Comparison of ENCODE assay signal across 18 cellular contexts in genomic region chr15:72534522-72534921, GRCh38.
DNase-seq lines count a peak whose midpoint lies in the region; ATAC-seq, FAIRE-seq and TF ChIP-seq lines count a peak whose summit lies in the region.
"Had no signal": no experiment of that assay in that cellular context is flagged by ENCODE, and none has a peak within 500 bp of the region (broad histone marks: within the 10 kb centered on the region; RNA-seq: fewer than 3 reads in every experiment).

No MANE protein-coding gene starts in this region.

- H3K27me3 Mint-ChIP-seq in activated T-cell treated with anti-CD3 and anti-CD28 coated beads, Interleukin-2, amount 50 U/mL, for 72 hours (ENCODE audit: low read depth), result no peaks in the 10 kb centered on the region
- no peaks in the 10 kb centered on the region for H3K27me3 Mint-ChIP-seq in activated T-cell treated with anti-CD3 and anti-CD28 coated beads, Interleukin-2, amount 50 U/mL, for 24 hours
- H3K27me3 Mint-ChIP-seq in activated CD8-positive, alpha-beta T cell treated with anti-CD3 and anti-CD28 coated beads, Interleukin-2, amount 10 ng/mL, durations not matched to agents 7 days and 5 days (ENCODE audit: low read depth), result no peaks in the 10 kb centered on the region
- H3K27me3 Mint-ChIP-seq in naive thymus-derived CD8-positive, alpha-beta T cell, result no peaks in the 10 kb centered on the region

- no peak for FAIRE-seq in D721Med (lab: Jason Lieb, UNC)
- FAIRE-seq: keratinocyte had no signal

- peaks cover 0 to 5% of the 10 kb centered on the region in 2 donors for H3K9me3 Mint-ChIP-seq in activated T-cell treated with anti-CD3 and anti-CD28 coated beads, Interleukin-2, amount 50 U/mL, for 72 hours
- no peaks in the 10 kb centered on the region for H3K9me3 Mint-ChIP-seq in activated T-cell treated with anti-CD3 and anti-CD28 coated beads, Interleukin-2, amount 50 U/mL, for 24 hours
- peaks cover 4% of the 10 kb centered on the region for H3K9me3 Mint-ChIP-seq in activated CD8-positive, alpha-beta T cell treated with anti-CD3 and anti-CD28 coated beads, Interleukin-2, amount 10 ng/mL, durations not matched to agents 7 days and 5 days (ENCODE audit: insufficient read depth)
- peaks cover 0 to 7% (median 0%) of the 10 kb centered on the region in 9 donors for H3K9me3 Mint-ChIP-seq in naive thymus-derived CD8-positive, alpha-beta T cell

- H3K4me3 Mint-ChIP-seq in activated T-cell treated with anti-CD3 and anti-CD28 coated beads, Interleukin-2, amount 50 U/mL, for 72 hours, result no peak overlapping the region
- H3K4me3 Mint-ChIP-seq in activated T-cell treated with anti-CD3 and anti-CD28 coated beads, Interleukin-2, amount 50 U/mL, for 24 hours, result no peak overlapping the region
- H3K4me3 Mint-ChIP-seq in activated CD8-positive, alpha-beta T cell treated with anti-CD3 and anti-CD28 coated beads, Interleukin-2, amount 10 ng/mL, durations not matched to agents 7 days and 5 days, result peak overlapping the region; percentile 17
- peak overlapping the region in 8 of 10 donors; percentile 26 to 67 (median 50) for H3K4me3 Mint-ChIP-seq in naive thymus-derived CD8-positive, alpha-beta T cell
- H3K4me3 Mint-ChIP-seq: neural progenitor cell had no signal

- ATAC-seq in activated T-cell treated with anti-CD3 and anti-CD28 coated beads, Interleukin-2, amount 50 U/mL, for 72 hours (replicated peaks in 1 of 2), result peak; percentile 23 to 57
- peak; percentile 83 for ATAC-seq in activated CD8-positive, alpha-beta T cell treated with anti-CD3 and anti-CD28 coated beads, Interleukin-2, amount 10 ng/mL, durations not matched to agents 7 days and 5 days
- peak; percentile 72 to 91 for ATAC-seq in naive thymus-derived CD8-positive, alpha-beta T cell
- ATAC-seq: Panc1 had no signal

- POLR2A ChIA-PET in activated CD8-positive, alpha-beta T cell treated with anti-CD3 and anti-CD28 coated beads, Interleukin-2, amount 10 ng/mL, durations not matched to agents 7 days and 5 days (lab: Charles Lee), result no interaction called here
- POLR2A ChIA-PET in naive thymus-derived CD8-positive, alpha-beta T cell (lab: Charles Lee), result interaction anchor here (0.7 kb wide), 1 partner anchor 61 kb away, joined by 5 read pairs; the partner anchor contains the start of gene ARIH1

- peaks cover 4 to 8% of the 10 kb centered on the region in 2 donors for H3K36me3 Mint-ChIP-seq in activated T-cell treated with anti-CD3 and anti-CD28 coated beads, Interleukin-2, amount 50 U/mL, for 72 hours (ENCODE audit: insufficient read depth in 2 of 2)
- H3K36me3 Mint-ChIP-seq in activated T-cell treated with anti-CD3 and anti-CD28 coated beads, Interleukin-2, amount 50 U/mL, for 24 hours (ENCODE audit: low read depth), result peaks cover 26% of the 10 kb centered on the region
- H3K36me3 Mint-ChIP-seq in activated CD8-positive, alpha-beta T cell treated with anti-CD3 and anti-CD28 coated beads, Interleukin-2, amount 10 ng/mL, durations not matched to agents 7 days and 5 days (ENCODE audit: low read depth), result peaks cover 18% of the 10 kb centered on the region
- peaks cover 1 to 6% (median 5%) of the 10 kb centered on the region in 3 donors for H3K36me3 Mint-ChIP-seq in naive thymus-derived CD8-positive, alpha-beta T cell

- H3K27ac Mint-ChIP-seq in activated T-cell treated with anti-CD3 and anti-CD28 coated beads, Interleukin-2, amount 50 U/mL, for 72 hours, result no peak overlapping the region
- no peak overlapping the region for H3K27ac Mint-ChIP-seq in activated T-cell treated with anti-CD3 and anti-CD28 coated beads, Interleukin-2, amount 50 U/mL, for 24 hours
- no peak overlapping the region for H3K27ac Mint-ChIP-seq in activated CD8-positive, alpha-beta T cell treated with anti-CD3 and anti-CD28 coated beads, Interleukin-2, amount 10 ng/mL, durations not matched to agents 7 days and 5 days
- peak overlapping the region in 4 of 10 donors; percentile 12 to 73 (median 36) for H3K27ac Mint-ChIP-seq in naive thymus-derived CD8-positive, alpha-beta T cell
- H3K27ac Mint-ChIP-seq: neural progenitor cell had no signal

- CTCF ChIA-PET in activated CD8-positive, alpha-beta T cell treated with anti-CD3 and anti-CD28 coated beads, Interleukin-2, amount 10 ng/mL, durations not matched to agents 7 days and 5 days (lab: Charles Lee), result interaction anchor here (0.7 to 1.8 kb wide), 4 partner anchors 35 to 772 kb away, joined by 3 to 7 read pairs (median 4); no protein-coding TSS in a partner anchor

- DNase-seq in activated T-cell treated with anti-CD3 and anti-CD28 coated beads, Interleukin-2, amount 50 U/mL, for 72 hours, result peak in 1 of 2 donors; percentile 26
- DNase-seq in activated T-cell treated with anti-CD3 and anti-CD28 coated beads, Interleukin-2, amount 50 U/mL, for 24 hours, result no peak
- DNase-seq in T follicular helper cell (ENCODE audit: low read depth) (peak; percentile 48), hypothalamus (lab: John Stamatoyannopoulos, UW) (no peak), kidney glomerular epithelial cell (lab: John Stamatoyannopoulos, UW) (no peak), D721Med (ENCODE audit: insufficient read length, low spot score) (no peak)
- DNase-seq in activated CD8-positive, alpha-beta T cell treated with anti-CD3 and anti-CD28 coated beads, Interleukin-2, amount 10 ng/mL, durations not matched to agents 7 days and 5 days, result peak; percentile 79
- peak in 9 of 10 donors; percentile 15 to 72 (median 53) for DNase-seq in naive thymus-derived CD8-positive, alpha-beta T cell
- DNase-seq: aorta, Caco-2, Kasumi-1, NCI-H1417 treated with DMSO at 0.1 percent for 48 hours, NCI-H2171, NCI-H82, uterus had no signal

- peaks cover 40% of the 10 kb centered on the region for H3K4me1 Mint-ChIP-seq in activated T-cell treated with anti-CD3 and anti-CD28 coated beads, Interleukin-2, amount 50 U/mL, for 72 hours (ENCODE audit: low read depth)
- peaks cover 48% of the 10 kb centered on the region for H3K4me1 Mint-ChIP-seq in activated T-cell treated with anti-CD3 and anti-CD28 coated beads, Interleukin-2, amount 50 U/mL, for 24 hours (ENCODE audit: low read depth)
- peaks cover 28% of the 10 kb centered on the region for H3K4me1 Mint-ChIP-seq in activated CD8-positive, alpha-beta T cell treated with anti-CD3 and anti-CD28 coated beads, Interleukin-2, amount 10 ng/mL, durations not matched to agents 7 days and 5 days (ENCODE audit: low read depth)
- H3K4me1 Mint-ChIP-seq in naive thymus-derived CD8-positive, alpha-beta T cell, result peaks cover 19 to 65% (median 52%) of the 10 kb centered on the region in 4 donors
- H3K4me1 Mint-ChIP-seq: neural progenitor cell had no signal

- no peak for TF ChIP-seq CTCF in D721Med (IDR thresholded peaks at IDR 0.05; ENCODE audit: insufficient read depth, missing control alignments)

Comparison
In these comparisons a context has a peak if more than half of its experiments do, and no peak if none do; other contexts are left out.
1. DNase-seq: peak in T follicular helper cell (single experiment), activated CD8-positive, alpha-beta T cell treated with anti-CD3 and anti-CD28 coated beads, Interleukin-2, amount 10 ng/mL, durations not matched to agents 7 days and 5 days (single experiment) and naive thymus-derived CD8-positive, alpha-beta T cell (9 of 10); none in activated T-cell treated with anti-CD3 and anti-CD28 coated beads, Interleukin-2, amount 50 U/mL, for 24 hours (single experiment), hypothalamus (0 of 51), kidney glomerular epithelial cell (single experiment) and D721Med (single experiment).
2. H3K4me3 Mint-ChIP-seq: peak in activated CD8-positive, alpha-beta T cell treated with anti-CD3 and anti-CD28 coated beads, Interleukin-2, amount 10 ng/mL, durations not matched to agents 7 days and 5 days (single experiment) and naive thymus-derived CD8-positive, alpha-beta T cell (8 of 10); none in activated T-cell treated with anti-CD3 and anti-CD28 coated beads, Interleukin-2, amount 50 U/mL, for 72 hours (0 of 2) and activated T-cell treated with anti-CD3 and anti-CD28 coated beads, Interleukin-2, amount 50 U/mL, for 24 hours (single experiment).
3. Peak in every context shown above with its lines, with median percentiles within 50 percentile points of each other: ATAC-seq.